1 cellular context compared by ENCODE assay signal in the genomic region with DNA sequence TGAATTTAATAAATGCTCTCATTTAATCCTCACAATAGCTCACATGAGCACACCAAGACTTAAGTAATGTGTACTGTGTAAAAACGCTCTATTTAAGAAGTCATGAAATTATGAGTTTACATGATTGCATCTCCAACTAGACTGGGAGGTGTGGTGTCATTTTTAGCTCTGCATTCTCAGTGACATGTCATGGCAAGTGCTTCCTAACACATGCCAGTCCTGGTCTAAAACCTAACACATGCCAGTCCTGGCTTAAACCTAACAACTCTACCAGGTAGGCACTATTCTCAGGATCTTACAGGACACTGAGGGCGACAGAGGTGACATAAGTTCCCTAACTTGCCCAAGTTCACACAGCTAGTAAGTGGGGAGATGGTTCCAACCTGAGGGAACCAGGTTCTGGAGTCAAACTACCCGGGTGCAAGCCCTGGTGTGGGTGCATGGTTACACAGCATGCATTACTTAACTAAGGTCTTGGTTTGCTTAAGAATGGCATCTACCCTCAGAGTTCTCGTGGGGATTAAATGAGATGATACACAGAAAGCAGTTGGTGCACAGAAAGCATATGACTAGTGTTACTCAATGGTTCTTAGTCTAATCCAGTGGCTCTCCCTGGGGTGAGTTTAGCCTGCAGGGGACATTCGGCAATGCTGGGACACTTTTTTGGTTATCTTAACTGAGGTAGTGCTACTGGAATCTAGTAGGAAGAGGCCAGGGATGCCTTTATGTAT.
TF ChIP-seq lines count a peak whose summit lies in the region.

No MANE protein-coding gene starts in this region.

TF ChIP-seq in HepG2, 621 proteins besides CTCF, POLR2A, EP300 and RAD21:
- 0 out of 2 replicates have a peak, but pooled peaks have one; percentile 27 for TF ChIP-seq POLR2G (IDR thresholded peaks at IDR 0.05; ENCODE audit: low read depth, low read length)
- TF ChIP-seq ZNF224 (CRISPR knock-in tag; IDR thresholded peaks at IDR 0.05): no peak
- no peak for TF ChIP-seq HMGA1 (CRISPR knock-in tag; conservative IDR thresholded peaks at IDR 0.05)
